ENCODE assay signal across 19 cellular contexts in genomic region chr13:112136095-112136494, GRCh38.
"Had no signal": no experiment of that assay in that cellular context is flagged by ENCODE, and none has a peak within 500 bp of the region (broad histone marks: within the 10 kb centered on the region; RNA-seq: fewer than 3 reads in every experiment).

No MANE protein-coding gene starts in this region.

- H3K9me3 Mint-ChIP-seq: mesothelial cell of epicardium; natural killer cell treated with Interleukin-12 subunit alpha and Interleukin-12 subunit beta and Interleukin-15 and Interleukin-18, amount 100 ng/mL, for 72 hours; stimulated activated naive CD8-positive, alpha-beta T cell treated with anti-CD3 and anti-CD28 coated beads, Interleukin-15, amount 100 ng/mL, for 72 hours had no signal

- H3K4me3 ChIP-seq: colonic mucosa, heart left ventricle, psoas muscle, thoracic aorta, transverse colon had no signal

- H3K27me3 ChIP-seq: colonic mucosa, transverse colon had no signal

- H3K4me1 ChIP-seq: colonic mucosa, heart left ventricle, psoas muscle had no signal

- H3K36me3 Mint-ChIP-seq: mesothelial cell of epicardium; natural killer cell treated with Interleukin-12 subunit alpha and Interleukin-12 subunit beta and Interleukin-15 and Interleukin-18, amount 100 ng/mL, for 72 hours; stimulated activated naive B cell treated with anti-CD40 and anti-IgM and Interleukin-4, amounts not matched to agents 10 μg/mL and 1 μg/mL and 100 μg/mL, for 72 hours had no signal

- H3K27ac Mint-ChIP-seq: mesothelial cell of epicardium; natural killer cell treated with Interleukin-12 subunit alpha and Interleukin-12 subunit beta and Interleukin-15 and Interleukin-18, amount 100 ng/mL, for 72 hours; stimulated activated naive B cell treated with anti-CD40 and anti-IgM and Interleukin-4, amounts not matched to agents 10 μg/mL and 1 μg/mL and 100 μg/mL, for 72 hours; stimulated activated naive CD8-positive, alpha-beta T cell treated with anti-CD3 and anti-CD28 coated beads, Interleukin-15, amount 100 ng/mL, for 72 hours had no signal

- DNase-seq: colonic mucosa; effector CD4-positive, alpha-beta T cell; heart left ventricle; hippocampal formation; kidney glomerular epithelial cell; mammary epithelial cell; psoas muscle; retina; stimulated activated CD4-positive, alpha-beta T cell treated with anti-CD3 and anti-CD28 coated beads, Interleukin-2, amount 100 ng/mL, for 24 hours; stimulated activated CD4-positive, alpha-beta T cell treated with anti-CD3 and anti-CD28 coated beads, Interleukin-4, amount 100 ng/mL, for 4 hours; stimulated activated naive B cell treated with anti-CD40 and anti-IgM and Interleukin-4, amounts not matched to agents 10 μg/mL and 1 μg/mL and 100 μg/mL, for 72 hours; stimulated activated naive CD8-positive, alpha-beta T cell treated with anti-CD3 and anti-CD28 coated beads, Interleukin-15, amount 100 ng/mL, for 72 hours; substantia nigra; transverse colon had no signal

- H3K9me3 ChIP-seq: colonic mucosa, heart left ventricle, psoas muscle, thoracic aorta, transverse colon had no signal

- H3K4me1 Mint-ChIP-seq: mesothelial cell of epicardium; stimulated activated naive B cell treated with anti-CD40 and anti-IgM and Interleukin-4, amounts not matched to agents 10 μg/mL and 1 μg/mL and 100 μg/mL, for 72 hours; stimulated activated naive CD8-positive, alpha-beta T cell treated with anti-CD3 and anti-CD28 coated beads, Interleukin-15, amount 100 ng/mL, for 72 hours had no signal

- H3K27ac ChIP-seq: colonic mucosa, heart left ventricle, psoas muscle, thoracic aorta, transverse colon had no signal

- H3K4me3 Mint-ChIP-seq: mesothelial cell of epicardium; natural killer cell treated with Interleukin-12 subunit alpha and Interleukin-12 subunit beta and Interleukin-15 and Interleukin-18, amount 100 ng/mL, for 72 hours; stimulated activated naive B cell treated with anti-CD40 and anti-IgM and Interleukin-4, amounts not matched to agents 10 μg/mL and 1 μg/mL and 100 μg/mL, for 72 hours; stimulated activated naive CD8-positive, alpha-beta T cell treated with anti-CD3 and anti-CD28 coated beads, Interleukin-15, amount 100 ng/mL, for 72 hours had no signal

- ATAC-seq: esophagus mucosa; heart left ventricle; natural killer cell treated with Interleukin-12 subunit alpha and Interleukin-12 subunit beta and Interleukin-15 and Interleukin-18, amount 100 ng/mL, for 72 hours; psoas muscle; sciatic nerve; stimulated activated naive B cell treated with anti-CD40 and anti-IgM and Interleukin-4, amounts not matched to agents 10 μg/mL and 1 μg/mL and 100 μg/mL, for 72 hours; stimulated activated naive CD8-positive, alpha-beta T cell treated with anti-CD3 and anti-CD28 coated beads, Interleukin-15, amount 100 ng/mL, for 72 hours had no signal
